ENCODE assay signal across 28 cellular contexts in the genomic region with DNA sequence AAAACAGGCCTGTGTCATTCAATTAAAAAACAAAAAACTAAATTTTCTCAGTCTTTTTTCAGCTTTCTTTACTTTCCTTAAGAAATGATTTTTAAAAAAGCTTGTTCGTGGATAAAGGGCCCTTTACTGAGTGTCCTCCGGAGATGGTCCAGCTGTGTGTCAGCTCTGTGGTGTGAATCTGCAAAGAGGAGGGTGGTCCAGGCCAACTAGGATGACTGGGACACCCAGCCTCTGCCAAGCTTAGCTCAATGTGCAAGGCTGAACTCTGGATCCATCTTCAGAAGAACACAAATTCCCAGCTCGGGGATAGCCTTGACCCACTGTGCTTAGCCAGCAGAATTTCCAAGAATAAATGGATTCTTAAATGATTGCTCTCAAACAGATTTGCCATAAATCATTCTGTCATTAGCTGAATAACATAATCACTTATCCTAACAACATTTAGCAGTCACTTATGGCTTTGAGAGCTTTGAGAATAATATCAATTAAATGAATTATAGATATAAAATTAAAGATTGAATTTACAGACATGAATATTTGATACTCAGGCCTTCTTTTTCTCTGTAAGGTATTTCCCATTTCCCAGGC. TPM values are rescaled to one million over a fixed set of nuclear protein-coding genes. Genes with fewer than 3 reads are reported as not detected.
DNase-seq lines count a peak whose midpoint lies in the region; ATAC-seq, FAIRE-seq and TF ChIP-seq lines count a peak whose summit lies in the region.
"Had no signal": no experiment of that assay in that cellular context is flagged by ENCODE, and none has a peak within 500 bp of the region (broad histone marks: within the 10 kb centered on the region; RNA-seq: fewer than 3 reads in every experiment).

No MANE protein-coding gene starts in this region.

- H3K9me3 ChIP-seq in left ventricle myocardium inferior (replicated peaks) (peaks cover 2% of the 10 kb centered on the region), K562 (replicated peaks; ENCODE audit: control insufficient read depth, insufficient read depth, low read depth, low read length) (no peaks in the 10 kb centered on the region), lung (ENCODE audit: control insufficient read depth in 2 of 2, insufficient read depth in 1 of 2, low read length in 1 of 2) (no peaks in the 10 kb centered on the region), upper lobe of right lung (no peaks in the 10 kb centered on the region)

- H3K27ac ChIP-seq in left ventricle myocardium inferior (replicated peaks) (no peak overlapping the region), K562 (ENCODE audit: extremely low read depth, low read depth, low read length) (no peak overlapping the region), lung (ENCODE audit: low read depth in 1 of 2, low read length in 1 of 2) (no peak overlapping the region), upper lobe of right lung (no peak overlapping the region)
- H3K27ac ChIP-seq: C4-2B, GM23248, RWPE1 had no signal

- ATAC-seq in Right ventricle myocardium inferior (peak; percentile 72), K562 (no peak), lung (ENCODE audit: insufficient read depth, low FRiP score) (no peak), upper lobe of right lung (peak; percentile 64)
- ATAC-seq in natural killer cell treated with Interleukin-12 subunit alpha and Interleukin-12 subunit beta and Interleukin-15 and Interleukin-18, amount 100 ng/mL, for 72 hours = no peak
- ATAC-seq: SK-N-SH treated with all-trans-retinoic acid at 6 μM for 48 hours had no signal

- H3K36me3 ChIP-seq in left ventricle myocardium inferior = no peaks in the 10 kb centered on the region
- H3K36me3 ChIP-seq in K562 (ENCODE audit: control insufficient read depth, insufficient read depth, low read length) = no peaks in the 10 kb centered on the region
- H3K36me3 ChIP-seq in lung (ENCODE audit: control insufficient read depth in 2 of 2, insufficient read depth in 2 of 2, low read length in 2 of 2) = no peaks in the 10 kb centered on the region
- H3K36me3 ChIP-seq in upper lobe of right lung = no peaks in the 10 kb centered on the region

- no peak overlapping the region for H3K9ac ChIP-seq in K562 (ENCODE audit: insufficient read depth in 1 of 2, low read depth in 2 of 2, low read length in 2 of 2)
- H3K9ac ChIP-seq: GM23248 had no signal

- no peak overlapping the region for H3K27ac Mint-ChIP-seq in natural killer cell treated with Interleukin-12 subunit alpha and Interleukin-12 subunit beta and Interleukin-15 and Interleukin-18, amount 100 ng/mL, for 72 hours
- H3K27ac Mint-ChIP-seq: CD8-positive, alpha-beta memory T cell; H9; IgD-negative memory B cell had no signal

- no peak overlapping the region for H3K4me3 ChIP-seq in left ventricle myocardium inferior
- no peak overlapping the region for H3K4me3 ChIP-seq in K562
- H3K4me3 ChIP-seq in lung = no peak overlapping the region
- no peak overlapping the region for H3K4me3 ChIP-seq in upper lobe of right lung
- H3K4me3 ChIP-seq: GM23248 had no signal

- FAIRE-seq in K562 (lab: Jason Lieb, UNC) = no peak
- FAIRE-seq: A204.1, GM12891, HTR-8/SVneo had no signal

- H3K4me3 Mint-ChIP-seq in natural killer cell treated with Interleukin-12 subunit alpha and Interleukin-12 subunit beta and Interleukin-15 and Interleukin-18, amount 100 ng/mL, for 72 hours = no peak overlapping the region
- H3K4me3 Mint-ChIP-seq: CD8-positive, alpha-beta memory T cell; H9; IgD-negative memory B cell had no signal

- H3K79me2 ChIP-seq in K562 (ENCODE audit: control insufficient read depth, insufficient read depth, low read length) = no peaks in the 10 kb centered on the region

- BruUV-seq in K562 (replicated peaks; lab: Mats Ljungman, UMichigan) = no TSS peak

- intact Hi-C loops in Right ventricle myocardium inferior (cut with DNase I) = no loop called here
- intact Hi-C loops in left ventricle myocardium inferior (cut with micrococcal nuclease) = no loop called here
- intact Hi-C loops in K562 (cut with micrococcal nuclease) = no loop called here
- intact Hi-C loops in upper lobe of right lung (cut with DNase I) = no loop called here

- peaks cover 4% of the 10 kb centered on the region for H3K36me3 Mint-ChIP-seq in natural killer cell treated with Interleukin-12 subunit alpha and Interleukin-12 subunit beta and Interleukin-15 and Interleukin-18, amount 100 ng/mL, for 72 hours

- TF ChIP-seq POLR2A in K562 (conservative IDR thresholded peaks at IDR 0.05) = no peak

- H3K4me2 ChIP-seq in K562 (ENCODE audit: insufficient read depth, low read length) = no peak overlapping the region

- POLR2A ChIA-PET in K562 (lab: Yijun Ruan, JAX) = interaction anchor here (1.2 kb wide), 1 partner anchor 70 kb away, joined by 3 read pairs; no protein-coding TSS in a partner anchor

- no peaks in the 10 kb centered on the region for H3K27me3 ChIP-seq in left ventricle myocardium inferior (ENCODE audit: low read depth)
- no peaks in the 10 kb centered on the region for H3K27me3 ChIP-seq in K562 (ENCODE audit: control insufficient read depth in 2 of 2, insufficient read depth in 2 of 2, low read length in 2 of 2)
- H3K27me3 ChIP-seq in lung (ENCODE audit: control insufficient read depth, insufficient read depth) = no peaks in the 10 kb centered on the region
- H3K27me3 ChIP-seq in upper lobe of right lung = no peaks in the 10 kb centered on the region

- H3K9me1 ChIP-seq in K562 (ENCODE audit: control insufficient read depth, insufficient read depth, low read length) = no peaks in the 10 kb centered on the region

- CTCF ChIA-PET in K562 (lab: Yijun Ruan, JAX; ENCODE audit: low intra/inter-chr PET ratio) = no interaction called here

- H3K4me1 ChIP-seq in left ventricle myocardium inferior (no peaks in the 10 kb centered on the region), K562 (replicated peaks in 1 of 2; ENCODE audit: control insufficient read depth in 2 of 2, insufficient read depth in 2 of 2, low read length in 2 of 2) (peaks cover 9 to 10% of the 10 kb centered on the region in 2 experiments; a peak in 4 of 5 replicates), lung (ENCODE audit: control insufficient read depth in 2 of 2, insufficient read depth in 2 of 2, low read length in 2 of 2) (no peaks in the 10 kb centered on the region), upper lobe of right lung (no peaks in the 10 kb centered on the region)

- H2AFZ ChIP-seq in K562 (ENCODE audit: low read depth, low read length) = no peak overlapping the region
- H2AFZ ChIP-seq: GM23248 had no signal

- peak; percentile 54 for DNase-seq in Right ventricle myocardium inferior (ENCODE audit: missing footprints)
- DNase-seq in left ventricle myocardium inferior = no peak
- DNase-seq in K562 (ENCODE audit: extremely low read depth in 1 of 4, low spot score in 3 of 4) = no peak
- DNase-seq in lung (ENCODE audit: low spot score) = peak; percentile 39
- DNase-seq in upper lobe of right lung = no peak
- no peak for DNase-seq in natural killer cell treated with Interleukin-12 subunit alpha and Interleukin-12 subunit beta and Interleukin-15 and Interleukin-18, amount 100 ng/mL, for 72 hours (ENCODE audit: low spot score)
- DNase-seq in activated CD4-positive, alpha-beta T cell treated with anti-CD3 and anti-CD28 coated beads for 48 hours = no peak
- DNase-seq: Calu3; CD8-positive, alpha-beta memory T cell; DMS153; GM23248; H9; Karpas-422; MV-4-11; NCI-H1694 treated with DMSO at 0.1 percent for 48 hours; NCI-H2081 treated with DMSO at 0.1 percent for 48 hours; NCI-H446 treated with DMSO at 0.1 percent for 48 hours; NCI-H526 treated with DMSO at 0.1 percent for 48 hours; NK-92 treated with Interleukin-12 subunit alpha and Interleukin-12 subunit beta, amount 100 ng/mL, for 24 hours had no signal

- no peaks in the 10 kb centered on the region for H4K20me1 ChIP-seq in K562 (replicated peaks; ENCODE audit: control insufficient read depth, insufficient read depth, low read length)

- WGBS in K562 (ENCODE audit: insufficient coverage, low coverage, missing lambda C conversion rate) = 3% methylated on average over 3 of the region's 3 CpGs
- 74 to 81% methylated on average over 3 of the region's 3 CpGs for WGBS in lung, 2 donors

- H3K9me3 Mint-ChIP-seq in natural killer cell treated with Interleukin-12 subunit alpha and Interleukin-12 subunit beta and Interleukin-15 and Interleukin-18, amount 100 ng/mL, for 72 hours = no peaks in the 10 kb centered on the region

- TF ChIP-seq RAD21 in K562 (CRISPR knock-in tag; conservative IDR thresholded peaks at IDR 0.05 in 1 of 2, IDR thresholded peaks at IDR 0.05 in 1 of 2) = no peak

- TF ChIP-seq CTCF in left ventricle myocardium inferior (IDR thresholded peaks at IDR 0.05; ENCODE audit: borderline replicate concordance) (no peak), K562 (IDR thresholded peaks at IDR 0.05 in 2 of 3, conservative IDR thresholded peaks at IDR 0.05 in 1 of 3; ENCODE audit: insufficient read depth in 2 of 3, low read depth in 1 of 3, low read length in 3 of 3) (no peak), lung (IDR thresholded peaks at IDR 0.05; ENCODE audit: control extremely low read depth, extremely low read depth) (no peak), upper lobe of right lung (IDR thresholded peaks at IDR 0.05) (no peak)

- no peak for TF ChIP-seq EP300 in K562 (IDR thresholded peaks at IDR 0.05; ENCODE audit: low read length)

- no peaks in the 10 kb centered on the region for H3K4me1 Mint-ChIP-seq in natural killer cell treated with Interleukin-12 subunit alpha and Interleukin-12 subunit beta and Interleukin-15 and Interleukin-18, amount 100 ng/mL, for 72 hours (ENCODE audit: low read depth in 2 of 2)
- H3K4me1 Mint-ChIP-seq: IgD-negative memory B cell had no signal

- in situ Hi-C loops in K562 (cut with MboI) = no loop called here

- H3K27me3 Mint-ChIP-seq in natural killer cell treated with Interleukin-12 subunit alpha and Interleukin-12 subunit beta and Interleukin-15 and Interleukin-18, amount 100 ng/mL, for 72 hours = peaks cover 15 to 31% of the 10 kb centered on the region in 2 donors

RNA-seq across cellular contexts. Expression of gene CALHM5, which starts 14.3 kb away (rescaled TPM):
- total RNA-seq in Right ventricle myocardium inferior (2.9 TPM), left ventricle myocardium inferior (2.1 TPM), K562 (2014; rRNA removed) (under 0.01 and 0.08 TPM in 2 replicates), K562 (2014; rRNA removed; fragmentation: Illumina TruSeq; extraction: Trizol) (0.04 and 0.06 TPM in 2 replicates), K562 (2015; rRNA removed; fragmentation: Illumina TruSeq; extraction: Trizol) (under 0.01 TPM in 1 of 2 replicates, not detected in the other), K562 (2021) (0.02 and 0.04 TPM in 2 replicates), lung (1 to 10 TPM; 1.3 to 3.0 TPM), upper lobe of right lung (1.9 TPM)
- 0.05 TPM in 1 of 2 replicates, not detected in the other for total RNA-seq in K562 (2011; cell fraction: chromatin; rRNA removed; ENCODE audit: low replicate concordance)
- not detected in 2 replicates for total RNA-seq in K562 (2011; cell fraction: nucleolus; rRNA removed)
- under 0.01 TPM in 1 of 2 replicates, not detected in the other for total RNA-seq in K562 (2011; cell fraction: nucleoplasm; rRNA removed)
- polyA plus RNA-seq in K562 (2011; rRNA removed) (0.01 TPM in 1 of 2 replicates, not detected in the other), K562 (2014; fragmentation: Illumina TruSeq; extraction: Trizol) (0.01 and 0.06 TPM in 2 replicates), K562 (2014; fragmentation: Nextera tagmentation; extraction: Ambion mirVana) (under 1 TPM in 1 of 2 experiments, not detected in 1; 0.04 TPM), K562 (2014; rRNA removed) (0.05 TPM in 1 of 2 replicates, not detected in the other), lung (under 1 TPM; 0.41 to 0.69 TPM)
- not detected in 2 replicates for polyA plus RNA-seq in K562 (2011; cell fraction: cytosol; rRNA removed)
- not detected in 2 replicates for polyA plus RNA-seq in K562 (2011; cell fraction: nucleus; rRNA removed)
- 0.03 and 0.04 TPM in 2 replicates for polyA plus RNA-seq in K562 (2012)
- 0.04 TPM in 1 of 2 replicates, not detected in the other for polyA minus RNA-seq in K562 (2011; rRNA and poly(A)+ RNA removed)
- not detected in 2 replicates for polyA minus RNA-seq in K562 (2011; cell fraction: cytosol; rRNA and poly(A)+ RNA removed)
- polyA minus RNA-seq in K562 (2011; cell fraction: nucleus; rRNA and poly(A)+ RNA removed) = not detected in 2 replicates
- not detected for total RNA-seq in natural killer cell treated with Interleukin-12 subunit alpha and Interleukin-12 subunit beta and Interleukin-15 and Interleukin-18, amount 100 ng/mL, for 72 hours
- total RNA-seq: CD8-positive, alpha-beta memory T cell had no signal
- polyA plus RNA-seq: CD8-positive, alpha-beta memory T cell; IgD-negative memory B cell had no signal

RNA-seq across cellular contexts. Expression of gene CALHM6, which starts 36.0 kb away (rescaled TPM):
- total RNA-seq in Right ventricle myocardium inferior (2.9 TPM), left ventricle myocardium inferior (1.7 TPM), K562 (2014; rRNA removed) (not detected in 2 replicates), K562 (2014; rRNA removed; fragmentation: Illumina TruSeq; extraction: Trizol) (not detected in 2 replicates), K562 (2015; rRNA removed; fragmentation: Illumina TruSeq; extraction: Trizol) (not detected in 2 replicates), K562 (2021) (not detected in 2 replicates), lung (1 to 10 TPM; 2.1 to 6.0 TPM), upper lobe of right lung (3.6 TPM)
- not detected in 2 replicates for total RNA-seq in K562 (2011; cell fraction: chromatin; rRNA removed; ENCODE audit: low replicate concordance)
- total RNA-seq in K562 (2011; cell fraction: nucleolus; rRNA removed) = not detected in 2 replicates
- not detected in 2 replicates for total RNA-seq in K562 (2011; cell fraction: nucleoplasm; rRNA removed)
- polyA plus RNA-seq in K562 (2011; rRNA removed) (0.24 TPM in 1 of 2 replicates, not detected in the other), K562 (2014; fragmentation: Illumina TruSeq; extraction: Trizol) (not detected in 2 replicates), K562 (2014; fragmentation: Nextera tagmentation; extraction: Ambion mirVana) (not detected), K562 (2014; rRNA removed) (not detected in 2 replicates), lung (10 to 100 TPM in 1 of 2 donors, 1 to 10 TPM in 1; 9.2 to 20.8 TPM)
- not detected in 2 replicates for polyA plus RNA-seq in K562 (2011; cell fraction: cytosol; rRNA removed)
- not detected in 2 replicates for polyA plus RNA-seq in K562 (2011; cell fraction: nucleus; rRNA removed)
- polyA plus RNA-seq in K562 (2012) = not detected in 2 replicates
- not detected in 2 replicates for polyA minus RNA-seq in K562 (2011; rRNA and poly(A)+ RNA removed)
- not detected in 2 replicates for polyA minus RNA-seq in K562 (2011; cell fraction: cytosol; rRNA and poly(A)+ RNA removed)
- not detected in 2 replicates for polyA minus RNA-seq in K562 (2011; cell fraction: nucleus; rRNA and poly(A)+ RNA removed)
- 1 to 10 TPM; 8.0 to 9.6 TPM for total RNA-seq in natural killer cell treated with Interleukin-12 subunit alpha and Interleukin-12 subunit beta and Interleukin-15 and Interleukin-18, amount 100 ng/mL, for 72 hours
- total RNA-seq: Calu3, G401, GM23248 had no signal

RNA-seq across cellular contexts. Expression of gene TRAPPC3L, which starts 48.3 kb away (rescaled TPM):
- total RNA-seq in Right ventricle myocardium inferior (not detected), left ventricle myocardium inferior (not detected), K562 (2014; rRNA removed) (not detected in 2 replicates), K562 (2014; rRNA removed; fragmentation: Illumina TruSeq; extraction: Trizol) (not detected in 2 replicates), K562 (2015; rRNA removed; fragmentation: Illumina TruSeq; extraction: Trizol) (not detected in 2 replicates), K562 (2021) (not detected in 2 replicates), lung (under 1 TPM; 0.25 to 0.28 TPM), upper lobe of right lung (0.64 TPM)
- not detected in 2 replicates for total RNA-seq in K562 (2011; cell fraction: chromatin; rRNA removed; ENCODE audit: low replicate concordance)
- total RNA-seq in K562 (2011; cell fraction: nucleolus; rRNA removed) = not detected in 2 replicates
- not detected in 2 replicates for total RNA-seq in K562 (2011; cell fraction: nucleoplasm; rRNA removed)
- polyA plus RNA-seq in K562 (2011; rRNA removed) (not detected in 2 replicates), K562 (2014; fragmentation: Illumina TruSeq; extraction: Trizol) (not detected in 2 replicates), K562 (2014; fragmentation: Nextera tagmentation; extraction: Ambion mirVana) (not detected), K562 (2014; rRNA removed) (not detected in 2 replicates), lung (under 1 TPM in 1 of 2 donors, not detected in 1; 0.07 TPM)
- not detected in 2 replicates for polyA plus RNA-seq in K562 (2011; cell fraction: cytosol; rRNA removed)
- not detected in 2 replicates for polyA plus RNA-seq in K562 (2011; cell fraction: nucleus; rRNA removed)
- 0.04 TPM in 1 of 2 replicates, not detected in the other for polyA plus RNA-seq in K562 (2012)
- polyA minus RNA-seq in K562 (2011; rRNA and poly(A)+ RNA removed) = not detected in 2 replicates
- polyA minus RNA-seq in K562 (2011; cell fraction: cytosol; rRNA and poly(A)+ RNA removed) = not detected in 2 replicates
- not detected in 2 replicates for polyA minus RNA-seq in K562 (2011; cell fraction: nucleus; rRNA and poly(A)+ RNA removed)
- total RNA-seq in natural killer cell treated with Interleukin-12 subunit alpha and Interleukin-12 subunit beta and Interleukin-15 and Interleukin-18, amount 100 ng/mL, for 72 hours = not detected
- total RNA-seq: Calu3; CD8-positive, alpha-beta memory T cell; G401; GM23248; H9 had no signal
- polyA plus RNA-seq: CD8-positive, alpha-beta memory T cell; GM23248; IgD-negative memory B cell had no signal

RNA-seq across cellular contexts. Expression of gene CALHM4, which starts 56.4 kb away (rescaled TPM):
- total RNA-seq in Right ventricle myocardium inferior = not detected
- total RNA-seq in left ventricle myocardium inferior = not detected
- not detected in 2 replicates for total RNA-seq in K562 (2011; cell fraction: chromatin; rRNA removed; ENCODE audit: low replicate concordance)
- total RNA-seq in K562 (2011; cell fraction: nucleolus; rRNA removed) = not detected in 2 replicates
- not detected in 2 replicates for total RNA-seq in K562 (2011; cell fraction: nucleoplasm; rRNA removed)
- total RNA-seq in K562 (2014; rRNA removed) = not detected in 2 replicates
- total RNA-seq in K562 (2014; rRNA removed; fragmentation: Illumina TruSeq; extraction: Trizol) = not detected in 2 replicates
- not detected in 2 replicates for total RNA-seq in K562 (2015; rRNA removed; fragmentation: Illumina TruSeq; extraction: Trizol)
- total RNA-seq in K562 (2021) = not detected in 2 replicates
- polyA plus RNA-seq in K562 (2011; rRNA removed) = not detected in 2 replicates
- polyA plus RNA-seq in K562 (2011; cell fraction: cytosol; rRNA removed) = not detected in 2 replicates
- not detected in 2 replicates for polyA plus RNA-seq in K562 (2011; cell fraction: nucleus; rRNA removed)
- polyA plus RNA-seq in K562 (2012) = not detected in 2 replicates
- not detected in 2 replicates for polyA plus RNA-seq in K562 (2014; fragmentation: Illumina TruSeq; extraction: Trizol)
- polyA plus RNA-seq in K562 (2014; fragmentation: Nextera tagmentation; extraction: Ambion mirVana) = not detected
- not detected in 2 replicates for polyA plus RNA-seq in K562 (2014; rRNA removed)
- not detected in 2 replicates for polyA minus RNA-seq in K562 (2011; rRNA and poly(A)+ RNA removed)
- polyA minus RNA-seq in K562 (2011; cell fraction: cytosol; rRNA and poly(A)+ RNA removed) = not detected in 2 replicates
- not detected in 2 replicates for polyA minus RNA-seq in K562 (2011; cell fraction: nucleus; rRNA and poly(A)+ RNA removed)
- total RNA-seq in lung = not detected
- polyA plus RNA-seq in lung = not detected
- total RNA-seq in upper lobe of right lung = not detected
- total RNA-seq in natural killer cell treated with Interleukin-12 subunit alpha and Interleukin-12 subunit beta and Interleukin-15 and Interleukin-18, amount 100 ng/mL, for 72 hours = not detected
- total RNA-seq: Calu3; CD8-positive, alpha-beta memory T cell; G401; GM23248; H9; M059J had no signal
- polyA plus RNA-seq: CD8-positive, alpha-beta memory T cell; GM23248; IgD-negative memory B cell had no signal

Comparison
In these comparisons a context has a peak if more than half of its experiments do, and no peak if none do; other contexts are left out.
1. DNase-seq: peak in Right ventricle myocardium inferior (single experiment) and lung (single experiment); none in left ventricle myocardium inferior (single experiment), K562 (0 of 4), upper lobe of right lung (single experiment), natural killer cell treated with Interleukin-12 subunit alpha and Interleukin-12 subunit beta and Interleukin-15 and Interleukin-18, amount 100 ng/mL, for 72 hours (single experiment) and activated CD4-positive, alpha-beta T cell treated with anti-CD3 and anti-CD28 coated beads for 48 hours (single experiment).
2. ATAC-seq: peak in Right ventricle myocardium inferior (single experiment) and upper lobe of right lung (single experiment); none in K562 (single experiment), lung (single experiment) and natural killer cell treated with Interleukin-12 subunit alpha and Interleukin-12 subunit beta and Interleukin-15 and Interleukin-18, amount 100 ng/mL, for 72 hours (0 of 2).